16 cellular contexts compared by ENCODE assay signal in the genomic region with DNA sequence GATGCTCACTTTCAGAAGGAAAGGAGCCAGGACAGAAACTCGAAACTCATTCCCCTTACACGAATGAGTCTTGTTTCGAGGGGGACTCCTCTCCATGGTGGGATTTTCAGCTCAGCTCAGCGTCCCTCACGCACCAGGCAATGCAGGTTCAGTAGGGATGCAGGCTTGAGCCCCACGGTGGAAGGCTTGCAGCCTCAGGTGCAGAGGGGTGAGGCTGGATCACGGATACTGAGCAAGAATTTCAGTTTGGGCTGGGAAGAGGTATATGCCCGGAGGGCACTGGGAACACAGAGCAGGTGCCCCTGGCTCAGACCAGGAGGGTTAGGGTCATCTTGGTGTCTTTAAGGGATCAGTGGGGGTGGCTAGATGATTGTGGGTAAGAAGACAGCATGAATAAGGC.
"Had no signal": no experiment of that assay in that cellular context is flagged by ENCODE, and none has a peak within 500 bp of the region (broad histone marks: within the 10 kb centered on the region; RNA-seq: fewer than 3 reads in every experiment).

No MANE protein-coding gene starts in this region.

- H3K9me3 Mint-ChIP-seq: activated B cell treated with CpG ODN at 0.5 μM for 24 hours had no signal

- H3K27me3 ChIP-seq: foreskin keratinocyte, left lung, right atrium auricular region, transverse colon had no signal

- H3K27ac Mint-ChIP-seq: activated B cell treated with CpG ODN at 0.5 μM for 24 hours; activated CD4-positive, alpha-beta T cell treated with anti-CD3 and anti-CD28 coated beads for 36 hours; activated naive CD4-positive, alpha-beta T cell treated with anti-CD3 and anti-CD28 coated beads, Interleukin-2, amount 50 U/mL, for 72 hours had no signal

- H3K27ac ChIP-seq: foreskin keratinocyte, left lung, prostate gland, right atrium auricular region, transverse colon had no signal

- H3K4me1 ChIP-seq: foreskin keratinocyte, prostate gland had no signal

- H3K9me3 ChIP-seq: left lung, prostate gland, right atrium auricular region, transverse colon had no signal

- H3K27me3 Mint-ChIP-seq: activated CD4-positive, alpha-beta T cell treated with anti-CD3 and anti-CD28 coated beads for 36 hours; naive thymus-derived CD8-positive, alpha-beta T cell had no signal

- ATAC-seq: activated CD4-positive, alpha-beta T cell treated with anti-CD3 and anti-CD28 coated beads for 36 hours; activated naive CD4-positive, alpha-beta T cell treated with anti-CD3 and anti-CD28 coated beads, Interleukin-2, amount 50 U/mL, for 72 hours; foreskin keratinocyte; left lung; naive thymus-derived CD8-positive, alpha-beta T cell; stimulated activated naive CD8-positive, alpha-beta T cell treated with anti-CD3 and anti-CD28 coated beads, Interleukin-15, Interleukin-2, amounts not matched to agents 100 U/mL and 50 U/mL, for 24 hours had no signal

- H3K36me3 ChIP-seq: left lung, prostate gland, right atrium auricular region, transverse colon had no signal

- H3K36me3 Mint-ChIP-seq: naive thymus-derived CD8-positive, alpha-beta T cell had no signal

- H3K4me3 Mint-ChIP-seq: activated B cell treated with CpG ODN at 0.5 μM for 24 hours; activated CD4-positive, alpha-beta T cell treated with anti-CD3 and anti-CD28 coated beads for 36 hours; naive thymus-derived CD8-positive, alpha-beta T cell had no signal

- H3K4me3 ChIP-seq: left lung, lung, prostate gland, right atrium auricular region, transverse colon had no signal

- DNase-seq: activated B cell treated with CpG ODN at 0.5 μM for 24 hours; activated CD4-positive, alpha-beta T cell treated with anti-CD3 and anti-CD28 coated beads for 36 hours; activated CD4-positive, alpha-beta T cell treated with anti-CD3 and anti-CD28 coated beads, Interleukin-2, amount 50 U/mL, for 4 hours; activated CD8-positive, alpha-beta memory T cell treated with anti-CD3 and anti-CD28 coated beads for 24 hours; dermis blood vessel endothelial cell; effector CD8-positive, alpha-beta T cell; foreskin keratinocyte; left lung; naive thymus-derived CD8-positive, alpha-beta T cell; stimulated activated CD4-positive, alpha-beta T cell treated with anti-CD3 and anti-CD28 coated beads, Interleukin-4, amount 100 ng/mL, for 4 hours; stimulated activated naive CD8-positive, alpha-beta T cell treated with anti-CD3 and anti-CD28 coated beads, Interleukin-15, Interleukin-2, amounts not matched to agents 100 U/mL and 50 U/mL, for 24 hours; transverse colon had no signal
